20 cellular contexts compared by ENCODE assay signal in the genomic region with DNA sequence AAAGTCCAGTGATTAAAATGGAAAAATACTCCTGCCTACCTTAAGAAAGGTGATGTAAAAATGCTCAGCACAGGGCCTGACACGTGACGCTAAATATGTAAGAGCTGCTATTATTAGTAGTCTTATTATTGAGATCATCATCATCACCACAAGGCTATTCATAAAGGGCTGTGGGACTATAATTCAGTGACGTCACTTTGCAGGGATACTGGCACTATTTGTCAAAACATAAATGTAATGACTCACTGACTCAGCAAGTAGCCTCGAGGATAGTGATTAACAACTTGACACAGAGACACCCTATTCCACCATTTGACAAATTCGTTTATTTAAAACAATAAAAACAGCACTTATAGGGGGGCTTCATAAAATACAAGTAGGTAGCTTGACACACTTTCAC.
DNase-seq lines count a peak whose midpoint lies in the region; ATAC-seq, FAIRE-seq and TF ChIP-seq lines count a peak whose summit lies in the region.
"Had no signal": no experiment of that assay in that cellular context is flagged by ENCODE, and none has a peak within 500 bp of the region (broad histone marks: within the 10 kb centered on the region; RNA-seq: fewer than 3 reads in every experiment).

No MANE protein-coding gene starts in this region.

- H3K4me1 ChIP-seq in HepG2 (ENCODE audit: insufficient read depth, low read length) (no peaks in the 10 kb centered on the region), right lobe of liver (no peaks in the 10 kb centered on the region)
- H3K4me1 ChIP-seq: BLaER1 treated with 17β-estradiol and CSF1 and Interleukin-3, amounts not matched to agents 10 nM and 100 nM had no signal

- TF ChIP-seq CTCF in HepG2 (CRISPR knock-in tag; IDR thresholded peaks at IDR 0.05) (no peak), right lobe of liver (IDR thresholded peaks at IDR 0.05) (no peak), RWPE1 (conservative IDR thresholded peaks at IDR 0.05; ENCODE audit: low read depth) (no peak)

- no peak overlapping the region for H3K4me2 ChIP-seq in HepG2 (ENCODE audit: low read depth, low read length)
- H3K4me2 ChIP-seq: BLaER1 treated with 17β-estradiol and CSF1 and Interleukin-3, amounts not matched to agents 10 nM and 100 nM had no signal

- H3K27ac ChIP-seq in HepG2 (ENCODE audit: extremely low read length, insufficient read depth, low read length) = no peak overlapping the region
- H3K27ac ChIP-seq in right lobe of liver = no peak overlapping the region
- no peak overlapping the region for H3K27ac ChIP-seq in RWPE1
- H3K27ac ChIP-seq: BLaER1 treated with 17β-estradiol and CSF1 and Interleukin-3, amounts not matched to agents 10 nM and 100 nM; HL-60 had no signal

- H3K4me3 ChIP-seq in HepG2 (replicated peaks in 1 of 3; ENCODE audit: insufficient read depth in 1 of 3, low read depth in 2 of 3, low read length in 3 of 3) = no peak overlapping the region
- H3K4me3 ChIP-seq in right lobe of liver = no peak overlapping the region
- H3K4me3 ChIP-seq: BLaER1 treated with 17β-estradiol and CSF1 and Interleukin-3, amounts not matched to agents 10 nM and 100 nM had no signal

- intact Hi-C loops in HepG2 (cut with micrococcal nuclease; ENCODE audit: unreplicated experiment) (no loop called here), right lobe of liver (cut with DNase I) (no loop called here)

- CTCF ChIA-PET in HepG2 (lab: Yijun Ruan, JAX; ENCODE audit: low intra/inter-chr PET ratio, low total read pairs) (no interaction called here), RWPE1 (lab: Yijun Ruan, JAX) (no interaction called here)

- no peaks in the 10 kb centered on the region for H3K79me2 ChIP-seq in HepG2 (ENCODE audit: insufficient read depth, low read length)

- H4K20me1 ChIP-seq in HepG2 (ENCODE audit: insufficient read depth, low read length) = no peaks in the 10 kb centered on the region
- H4K20me1 ChIP-seq: BLaER1 treated with 17β-estradiol and CSF1 and Interleukin-3, amounts not matched to agents 10 nM and 100 nM had no signal

- H3K27me3 ChIP-seq in HepG2 (ENCODE audit: control insufficient read depth in 1 of 2, insufficient read depth in 2 of 2, low read length in 2 of 2) = no peaks in the 10 kb centered on the region
- H3K27me3 ChIP-seq in right lobe of liver = no peaks in the 10 kb centered on the region

- FAIRE-seq in HepG2 (lab: Jason Lieb, UNC) = no peak
- FAIRE-seq: D721Med, HTR-8/SVneo had no signal

- DNase-seq in HepG2 (ENCODE audit: low spot score) (no peak), right lobe of liver (no peak), HT1080 (ENCODE audit: low read depth) (peak; percentile 43), RWPE1 (ENCODE audit: low spot score) (peak; percentile 29), foreskin melanocyte (peak; percentile 48)
- DNase-seq: 8988T; CD8-positive, alpha-beta T cell; COR-L47; GF-D8; GOT3; H7; KG1 had no signal

- H3K36me3 ChIP-seq in HepG2 (replicated peaks in 1 of 2; ENCODE audit: control insufficient read depth in 1 of 2, insufficient read depth in 2 of 2, low read length in 2 of 2) (no peaks in the 10 kb centered on the region), right lobe of liver (no peaks in the 10 kb centered on the region)
- H3K36me3 ChIP-seq: BLaER1 treated with 17β-estradiol and CSF1 and Interleukin-3, amounts not matched to agents 10 nM and 100 nM had no signal

- no peak for TF ChIP-seq RAD21 in HepG2 (CRISPR knock-in tag; IDR thresholded peaks at IDR 0.05)

- TF ChIP-seq POLR2A in HepG2 (IDR thresholded peaks at IDR 0.05; ENCODE audit: insufficient read depth in 1 of 2, low read depth in 2 of 2, low read length in 2 of 2) (no peak), right lobe of liver (IDR thresholded peaks at IDR 0.05) (no peak)

- in situ Hi-C loops in HepG2 (cut with HindIII; ENCODE audit: extremely low pct_ligation_motif_present, low pct_unique_long_range_greater_than_20kb) = no loop called here

- ATAC-seq in HepG2 (no peak), right lobe of liver (no peak), HG03521 (IDR thresholded peaks at IDR 0.05; ENCODE audit: unreplicated experiment) (no peak), HG02642 (IDR thresholded peaks at IDR 0.05; ENCODE audit: poor library complexity, unreplicated experiment) (no peak), HG02970 (IDR thresholded peaks at IDR 0.05; ENCODE audit: low FRiP score, unreplicated experiment) (no peak)
- ATAC-seq: CD8-positive, alpha-beta T cell; HCT116 had no signal

- no peak overlapping the region for H3K9ac ChIP-seq in HepG2 (ENCODE audit: insufficient read depth, low read depth, low read length)
- H3K9ac ChIP-seq: BLaER1 treated with 17β-estradiol and CSF1 and Interleukin-3, amounts not matched to agents 10 nM and 100 nM had no signal

- no TSS peak for BruUV-seq in HepG2 (replicated peaks; lab: Mats Ljungman, UMichigan)

- H3K9me3 ChIP-seq in HepG2 (ENCODE audit: low read length) (peaks cover 70% of the 10 kb centered on the region), right lobe of liver (no peaks in the 10 kb centered on the region)

- 7% methylated on average over 3 of the region's 5 CpGs for WGBS in HepG2 (ENCODE audit: low lambda C conversion rate)
- WGBS in right lobe of liver (ENCODE audit: insufficient coverage, low coverage, low lambda C conversion rate, missing lambda C conversion rate) = 33% methylated on average over 5 of the region's 5 CpGs

- H2AFZ ChIP-seq in HepG2 (ENCODE audit: low read length) = no peak overlapping the region

- POLR2A ChIA-PET in HepG2 (lab: Yijun Ruan, JAX) (no interaction called here), RWPE1 (lab: Yijun Ruan, JAX; ENCODE audit: low non-redundant PET) (no interaction called here)

- TF ChIP-seq EP300 in HepG2 (IDR thresholded peaks at IDR 0.05; ENCODE audit: low read depth in 2 of 2, low read length in 2 of 2) = no peak
- no peak for TF ChIP-seq EP300 in HepG2 (CRISPR knock-in tag; IDR thresholded peaks at IDR 0.05; ENCODE audit: borderline replicate concordance)

TF ChIP-seq in HepG2, 621 proteins besides CTCF, POLR2A, EP300 and RAD21 (continues in another document):
- TF ChIP-seq ATF7 (IDR thresholded peaks at IDR 0.05) (peak; percentile 70), ATF7 (CRISPR knock-in tag; IDR thresholded peaks at IDR 0.05) (no peak), ZNF768 (CRISPR knock-in tag; IDR thresholded peaks at IDR 0.05) (no peak), RFX3 (CRISPR knock-in tag; IDR thresholded peaks at IDR 0.05) (no peak), ETV6 (CRISPR knock-in tag; conservative IDR thresholded peaks at IDR 0.05) (no peak), CREB1 (IDR thresholded peaks at IDR 0.05) (peak; percentile 91), CREB1 (CRISPR knock-in tag; IDR thresholded peaks at IDR 0.05) (no peak), ZBTB2 (CRISPR knock-in tag; IDR thresholded peaks at IDR 0.05; ENCODE audit: low read depth) (no peak), ZNF331 (CRISPR knock-in tag; IDR thresholded peaks at IDR 0.05) (no peak), TAF15 (IDR thresholded peaks at IDR 0.05; ENCODE audit: low read depth, low read length, poor library complexity, severe bottlenecking) (no peak), HHEX (CRISPR knock-in tag; IDR thresholded peaks at IDR 0.05) (no peak), ZNF18 (CRISPR knock-in tag; IDR thresholded peaks at IDR 0.05; ENCODE audit: insufficient replicate concordance) (no peak)
- TF ChIP-seq, protein P1, sequence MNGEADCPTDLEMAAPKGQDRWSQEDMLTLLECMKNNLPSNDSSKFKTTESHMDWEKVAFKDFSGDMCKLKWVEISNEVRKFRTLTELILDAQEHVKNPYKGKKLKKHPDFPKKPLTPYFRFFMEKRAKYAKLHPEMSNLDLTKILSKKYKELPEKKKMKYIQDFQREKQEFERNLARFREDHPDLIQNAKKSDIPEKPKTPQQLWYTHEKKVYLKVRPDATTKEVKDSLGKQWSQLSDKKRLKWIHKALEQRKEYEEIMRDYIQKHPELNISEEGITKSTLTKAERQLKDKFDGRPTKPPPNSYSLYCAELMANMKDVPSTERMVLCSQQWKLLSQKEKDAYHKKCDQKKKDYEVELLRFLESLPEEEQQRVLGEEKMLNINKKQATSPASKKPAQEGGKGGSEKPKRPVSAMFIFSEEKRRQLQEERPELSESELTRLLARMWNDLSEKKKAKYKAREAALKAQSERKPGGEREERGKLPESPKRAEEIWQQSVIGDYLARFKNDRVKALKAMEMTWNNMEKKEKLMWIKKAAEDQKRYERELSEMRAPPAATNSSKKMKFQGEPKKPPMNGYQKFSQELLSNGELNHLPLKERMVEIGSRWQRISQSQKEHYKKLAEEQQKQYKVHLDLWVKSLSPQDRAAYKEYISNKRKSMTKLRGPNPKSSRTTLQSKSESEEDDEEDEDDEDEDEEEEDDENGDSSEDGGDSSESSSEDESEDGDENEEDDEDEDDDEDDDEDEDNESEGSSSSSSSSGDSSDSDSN (CRISPR knock-in tag; IDR thresholded peaks at IDR 0.05) = no peak

Comparison
In these comparisons a context has a peak if more than half of its experiments do, and no peak if none do; other contexts are left out.
1. DNase-seq: peak in HT1080 (single experiment), RWPE1 (single experiment) and foreskin melanocyte (single experiment); none in HepG2 (single experiment) and right lobe of liver (0 of 3).